Comparison of ENCODE assay signal across 9 cellular contexts in the genomic region with DNA sequence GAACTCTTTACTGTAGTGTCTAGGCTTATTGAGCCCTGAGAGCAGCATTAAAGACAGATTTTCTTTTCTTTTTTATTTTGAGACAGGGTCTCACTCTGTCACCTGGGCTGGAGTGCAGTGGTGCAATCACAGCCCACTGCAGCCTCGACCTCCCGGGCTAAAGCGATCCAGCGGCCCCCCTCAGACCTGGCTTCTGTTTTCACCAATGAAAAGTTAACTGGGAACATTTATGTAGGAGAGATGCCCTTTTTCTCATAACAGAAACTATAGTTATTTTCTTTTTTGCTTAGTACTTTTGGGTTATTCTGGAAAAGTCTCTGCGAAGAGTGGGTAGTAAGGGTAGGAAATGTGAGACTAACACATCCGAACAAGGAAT. TPM values are rescaled to one million over a fixed set of nuclear protein-coding genes. Genes with fewer than 3 reads are reported as not detected.
DNase-seq lines count a peak whose midpoint lies in the region; ATAC-seq and TF ChIP-seq lines count a peak whose summit lies in the region.
"Had no signal": no experiment of that assay in that cellular context is flagged by ENCODE, and none has a peak within 500 bp of the region (broad histone marks: within the 10 kb centered on the region; RNA-seq: fewer than 3 reads in every experiment).

No MANE protein-coding gene starts in this region.

- peaks cover 11 to 21% of the 10 kb centered on the region in 2 donors for H3K36me3 Mint-ChIP-seq in activated T-cell treated with anti-CD3 and anti-CD28 coated beads, Interleukin-2, amount 50 U/mL, for 72 hours (ENCODE audit: insufficient read depth in 2 of 2)

- H3K27me3 ChIP-seq in hepatocyte: no peaks in the 10 kb centered on the region
- H3K27me3 ChIP-seq: adrenal gland had no signal

- H3K27me3 Mint-ChIP-seq in activated T-cell treated with anti-CD3 and anti-CD28 coated beads, Interleukin-2, amount 50 U/mL, for 72 hours (ENCODE audit: low read depth): no peaks in the 10 kb centered on the region

- H2AFZ ChIP-seq in hepatocyte: no peak overlapping the region

- no peak for TF ChIP-seq CTCF in HFF-Myc (IDR thresholded peaks at IDR 0.05; ENCODE audit: low read depth, low read length, missing control alignments)
- TF ChIP-seq CTCF in hepatocyte (IDR thresholded peaks at IDR 0.05; ENCODE audit: poor library complexity): no peak

- H3K27ac ChIP-seq in hepatocyte (peak overlapping the region; percentile 87), skin epidermis (peak overlapping the region in 13 of 21 experiments; percentile 29 to 99 (median 97))

- H3K4me2 ChIP-seq in hepatocyte: peak overlapping the region; percentile 87

- no peaks in the 10 kb centered on the region for H3K36me3 ChIP-seq in hepatocyte (replicated peaks; ENCODE audit: insufficient read depth, low read depth)

- H3K4me3 Mint-ChIP-seq in activated T-cell treated with anti-CD3 and anti-CD28 coated beads, Interleukin-2, amount 50 U/mL, for 72 hours: peak overlapping the region; percentile 89 to 98

- peaks cover 55% of the 10 kb centered on the region for H3K4me1 Mint-ChIP-seq in activated T-cell treated with anti-CD3 and anti-CD28 coated beads, Interleukin-2, amount 50 U/mL, for 72 hours (ENCODE audit: low read depth)

- peaks cover 56% of the 10 kb centered on the region for H4K20me1 ChIP-seq in hepatocyte (ENCODE audit: insufficient read depth, poor library complexity, severe bottlenecking)

- no peaks in the 10 kb centered on the region for H3K9me2 ChIP-seq in hepatocyte (replicated peaks; ENCODE audit: insufficient read depth)

- H3K4me1 ChIP-seq in hepatocyte (ENCODE audit: insufficient read depth): peaks cover 17% of the 10 kb centered on the region

- H3K27ac Mint-ChIP-seq in activated T-cell treated with anti-CD3 and anti-CD28 coated beads, Interleukin-2, amount 50 U/mL, for 72 hours: peak overlapping the region; percentile 97

- peak overlapping the region; percentile 76 for H3K4me3 ChIP-seq in HFF-Myc (replicated peaks; ENCODE audit: low read depth, low read length)
- H3K4me3 ChIP-seq in hepatocyte: peak overlapping the region; percentile 59
- peak overlapping the region; percentile 58 to 93 (median 78) for H3K4me3 ChIP-seq in skin epidermis

- WGBS in hepatocyte (ENCODE audit: low lambda C conversion rate, missing lambda C conversion rate): 76% methylated on average over 6 of the region's 6 CpGs

- H3K79me2 ChIP-seq in hepatocyte: peaks cover 59% of the 10 kb centered on the region

- H3K9me3 Mint-ChIP-seq in activated T-cell treated with anti-CD3 and anti-CD28 coated beads, Interleukin-2, amount 50 U/mL, for 72 hours: no peaks in the 10 kb centered on the region

- ATAC-seq in activated T-cell treated with anti-CD3 and anti-CD28 coated beads, Interleukin-2, amount 50 U/mL, for 72 hours (replicated peaks in 1 of 2): no peak
- ATAC-seq in GM18502 (IDR thresholded peaks at IDR 0.05; ENCODE audit: poor library complexity, unreplicated experiment): no peak
- ATAC-seq in HG02759 (IDR thresholded peaks at IDR 0.05; ENCODE audit: unreplicated experiment): no peak

- DNase-seq in HFF-Myc (ENCODE audit: extremely low read depth, low read depth) (no peak), hepatocyte (ENCODE audit: low spot score) (no peak), SKM-1 (lab: John Stamatoyannopoulos, UW; ENCODE audit: unreplicated experiment) (no peak), DMS79 (lab: John Stamatoyannopoulos, UW) (no peak)
- DNase-seq in activated T-cell treated with anti-CD3 and anti-CD28 coated beads, Interleukin-2, amount 50 U/mL, for 72 hours: no peak

- H3K9me3 ChIP-seq in hepatocyte (ENCODE audit: low read depth): no peaks in the 10 kb centered on the region
- H3K9me3 ChIP-seq: adrenal gland had no signal

RNA-seq across cellular contexts. Expression of gene MAP1LC3B, which starts 1.5 kb away (rescaled TPM):
- total RNA-seq in activated T-cell treated with anti-CD3 and anti-CD28 coated beads, Interleukin-2, amount 50 U/mL, for 72 hours: 100 to 1,000 TPM; 116 to 146 TPM
- 73.3 and 76.4 TPM in 2 replicates for total RNA-seq in hepatocyte
- 125 and 134 TPM in 2 replicates for polyA plus RNA-seq in hepatocyte

RNA-seq across cellular contexts. Expression of gene FBXO31, which starts 10.1 kb away (rescaled TPM):
- 10 to 100 TPM; 33.7 to 36.8 TPM for total RNA-seq in activated T-cell treated with anti-CD3 and anti-CD28 coated beads, Interleukin-2, amount 50 U/mL, for 72 hours
- 11.0 and 16.5 TPM in 2 replicates for total RNA-seq in hepatocyte
- 25.3 and 28.9 TPM in 2 replicates for polyA plus RNA-seq in hepatocyte
